1 cellular context compared by ENCODE assay signal in the genomic region with DNA sequence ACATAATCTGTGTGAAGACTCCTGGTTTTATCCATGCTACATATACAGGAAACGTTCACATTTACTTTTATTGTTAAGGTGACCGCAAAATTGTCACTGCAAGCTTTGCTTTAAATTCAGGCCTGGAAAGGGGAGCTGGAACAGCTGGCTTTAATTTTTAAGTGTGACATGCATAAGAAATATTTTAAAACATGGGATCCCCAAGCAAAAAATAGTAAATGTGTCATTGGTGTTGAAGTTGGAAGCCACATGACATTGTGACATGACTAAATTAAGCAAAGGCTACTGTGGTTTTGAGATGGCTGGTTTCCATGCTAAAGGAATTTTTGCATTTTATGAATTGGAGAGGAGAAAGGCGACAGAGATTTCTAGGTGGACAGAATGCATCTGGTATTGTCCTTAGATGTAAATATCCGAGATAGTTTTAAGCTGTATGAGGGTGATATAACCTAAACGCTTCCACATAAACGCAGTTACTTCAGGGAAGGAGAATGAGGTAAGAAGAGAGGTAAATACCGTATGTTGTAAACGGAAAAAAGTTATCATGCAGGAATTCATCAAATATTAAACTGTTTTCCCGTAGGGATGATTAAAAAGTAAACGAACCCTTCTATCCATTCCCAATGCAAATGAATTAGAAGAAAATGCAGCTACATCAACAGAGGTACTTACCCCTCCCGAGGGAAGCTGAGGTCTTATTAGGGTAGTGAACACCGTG.
TF ChIP-seq lines count a peak whose summit lies in the region.

No MANE protein-coding gene starts in this region.

TF ChIP-seq in HepG2, 621 proteins besides CTCF, POLR2A, EP300 and RAD21:
- TF ChIP-seq, protein P1, sequence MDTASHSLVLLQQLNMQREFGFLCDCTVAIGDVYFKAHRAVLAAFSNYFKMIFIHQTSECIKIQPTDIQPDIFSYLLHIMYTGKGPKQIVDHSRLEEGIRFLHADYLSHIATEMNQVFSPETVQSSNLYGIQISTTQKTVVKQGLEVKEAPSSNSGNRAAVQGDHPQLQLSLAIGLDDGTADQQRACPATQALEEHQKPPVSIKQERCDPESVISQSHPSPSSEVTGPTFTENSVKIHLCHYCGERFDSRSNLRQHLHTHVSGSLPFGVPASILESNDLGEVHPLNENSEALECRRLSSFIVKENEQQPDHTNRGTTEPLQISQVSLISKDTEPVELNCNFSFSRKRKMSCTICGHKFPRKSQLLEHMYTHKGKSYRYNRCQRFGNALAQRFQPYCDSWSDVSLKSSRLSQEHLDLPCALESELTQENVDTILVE (CRISPR knock-in tag; IDR thresholded peaks at IDR 0.05), result no peak
- TF ChIP-seq SAP130 (CRISPR knock-in tag; IDR thresholded peaks at IDR 0.05; ENCODE audit: low read depth) (0 out of 2 replicates have a peak, but pooled peaks have one; percentile 3), CCDC6 (CRISPR knock-in tag; IDR thresholded peaks at IDR 0.05) (peak; percentile 10; the same call in 1 of the 2 replicates)
- TF ChIP-seq, protein P2, sequence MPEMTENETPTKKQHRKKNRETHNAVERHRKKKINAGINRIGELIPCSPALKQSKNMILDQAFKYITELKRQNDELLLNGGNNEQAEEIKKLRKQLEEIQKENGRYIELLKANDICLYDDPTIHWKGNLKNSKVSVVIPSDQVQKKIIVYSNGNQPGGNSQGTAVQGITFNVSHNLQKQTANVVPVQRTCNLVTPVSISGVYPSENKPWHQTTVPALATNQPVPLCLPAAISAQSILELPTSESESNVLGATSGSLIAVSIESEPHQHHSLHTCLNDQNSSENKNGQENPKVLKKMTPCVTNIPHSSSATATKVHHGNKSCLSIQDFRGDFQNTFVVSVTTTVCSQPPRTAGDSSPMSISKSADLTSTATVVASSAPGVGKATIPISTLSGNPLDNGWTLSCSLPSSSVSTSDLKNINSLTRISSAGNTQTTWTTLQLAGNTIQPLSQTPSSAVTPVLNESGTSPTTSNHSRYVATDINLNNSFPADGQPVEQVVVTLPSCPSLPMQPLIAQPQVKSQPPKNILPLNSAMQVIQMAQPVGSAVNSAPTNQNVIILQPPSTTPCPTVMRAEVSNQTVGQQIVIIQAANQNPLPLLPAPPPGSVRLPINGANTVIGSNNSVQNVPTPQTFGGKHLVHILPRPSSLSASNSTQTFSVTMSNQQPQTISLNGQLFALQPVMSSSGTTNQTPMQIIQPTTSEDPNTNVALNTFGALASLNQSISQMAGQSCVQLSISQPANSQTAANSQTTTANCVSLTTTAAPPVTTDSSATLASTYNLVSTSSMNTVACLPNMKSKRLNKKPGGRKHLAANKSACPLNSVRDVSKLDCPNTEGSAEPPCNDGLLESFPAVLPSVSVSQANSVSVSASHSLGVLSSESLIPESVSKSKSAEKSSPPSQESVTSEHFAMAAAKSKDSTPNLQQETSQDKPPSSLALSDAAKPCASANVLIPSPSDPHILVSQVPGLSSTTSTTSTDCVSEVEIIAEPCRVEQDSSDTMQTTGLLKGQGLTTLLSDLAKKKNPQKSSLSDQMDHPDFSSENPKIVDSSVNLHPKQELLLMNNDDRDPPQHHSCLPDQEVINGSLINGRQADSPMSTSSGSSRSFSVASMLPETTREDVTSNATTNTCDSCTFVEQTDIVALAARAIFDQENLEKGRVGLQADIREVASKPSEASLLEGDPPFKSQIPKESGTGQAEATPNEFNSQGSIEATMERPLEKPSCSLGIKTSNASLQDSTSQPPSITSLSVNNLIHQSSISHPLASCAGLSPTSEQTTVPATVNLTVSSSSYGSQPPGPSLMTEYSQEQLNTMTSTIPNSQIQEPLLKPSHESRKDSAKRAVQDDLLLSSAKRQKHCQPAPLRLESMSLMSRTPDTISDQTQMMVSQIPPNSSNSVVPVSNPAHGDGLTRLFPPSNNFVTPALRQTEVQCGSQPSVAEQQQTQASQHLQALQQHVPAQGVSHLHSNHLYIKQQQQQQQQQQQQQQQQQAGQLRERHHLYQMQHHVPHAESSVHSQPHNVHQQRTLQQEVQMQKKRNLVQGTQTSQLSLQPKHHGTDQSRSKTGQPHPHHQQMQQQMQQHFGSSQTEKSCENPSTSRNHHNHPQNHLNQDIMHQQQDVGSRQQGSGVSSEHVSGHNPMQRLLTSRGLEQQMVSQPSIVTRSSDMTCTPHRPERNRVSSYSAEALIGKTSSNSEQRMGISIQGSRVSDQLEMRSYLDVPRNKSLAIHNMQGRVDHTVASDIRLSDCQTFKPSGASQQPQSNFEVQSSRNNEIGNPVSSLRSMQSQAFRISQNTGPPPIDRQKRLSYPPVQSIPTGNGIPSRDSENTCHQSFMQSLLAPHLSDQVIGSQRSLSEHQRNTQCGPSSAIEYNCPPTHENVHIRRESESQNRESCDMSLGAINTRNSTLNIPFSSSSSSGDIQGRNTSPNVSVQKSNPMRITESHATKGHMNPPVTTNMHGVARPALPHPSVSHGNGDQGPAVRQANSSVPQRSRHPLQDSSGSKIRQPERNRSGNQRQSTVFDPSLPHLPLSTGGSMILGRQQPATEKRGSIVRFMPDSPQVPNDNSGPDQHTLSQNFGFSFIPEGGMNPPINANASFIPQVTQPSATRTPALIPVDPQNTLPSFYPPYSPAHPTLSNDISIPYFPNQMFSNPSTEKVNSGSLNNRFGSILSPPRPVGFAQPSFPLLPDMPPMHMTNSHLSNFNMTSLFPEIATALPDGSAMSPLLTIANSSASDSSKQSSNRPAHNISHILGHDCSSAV (CRISPR knock-in tag; IDR thresholded peaks at IDR 0.05; ENCODE audit: borderline replicate concordance), result no peak
